Comparison of ENCODE assay signal across 8 cellular contexts in the genomic region with DNA sequence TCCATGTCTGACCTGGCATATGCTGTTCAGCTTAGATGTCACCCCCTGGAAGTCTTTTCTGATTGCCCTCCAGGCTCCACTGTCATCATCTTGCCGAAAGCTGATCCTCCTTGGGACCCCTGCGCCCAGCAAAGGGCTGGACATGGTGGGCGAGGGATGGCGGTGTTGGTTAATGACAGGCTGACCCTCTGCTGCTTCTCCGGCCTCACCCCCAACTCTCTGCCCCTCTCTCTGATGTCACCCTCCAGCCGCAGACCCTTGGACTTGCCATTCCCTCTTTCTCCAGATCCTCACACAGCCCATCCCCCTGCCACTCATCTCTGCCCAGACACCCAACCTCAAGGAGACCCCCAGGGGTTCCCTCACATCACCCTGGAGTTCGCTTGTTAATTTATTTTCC. TPM values are rescaled to one million over a fixed set of nuclear protein-coding genes. Genes with fewer than 3 reads are reported as not detected.
DNase-seq lines count a peak whose midpoint lies in the region; ATAC-seq and TF ChIP-seq lines count a peak whose summit lies in the region.

No MANE protein-coding gene starts in this region.

- no peak for TF ChIP-seq CTCF in CD8-positive, alpha-beta T cell (IDR thresholded peaks at IDR 0.05)
- TF ChIP-seq CTCF in PC-9 (conservative IDR thresholded peaks at IDR 0.05) (no peak), endothelial cell (IDR thresholded peaks at IDR 0.05; ENCODE audit: unreplicated experiment) (no peak), endodermal cell (conservative IDR thresholded peaks at IDR 0.05) (no peak)

- H3K9me2 ChIP-seq in PC-9 (ENCODE audit: insufficient read depth), result no peaks in the 10 kb centered on the region

- peaks cover 38% of the 10 kb centered on the region for H3K4me1 ChIP-seq in CD8-positive, alpha-beta T cell (ENCODE audit: insufficient read depth, low read length)
- H3K4me1 ChIP-seq in PC-9 (replicated peaks; ENCODE audit: insufficient read depth), result peaks cover 40% of the 10 kb centered on the region
- H3K4me1 ChIP-seq in rectal smooth muscle tissue (ENCODE audit: control insufficient read depth, insufficient read depth, low read length), result peaks cover 20% of the 10 kb centered on the region
- peaks cover 2% of the 10 kb centered on the region for H3K4me1 ChIP-seq in endodermal cell (ENCODE audit: control insufficient read depth, insufficient read depth, low read length)

- no peak overlapping the region for H3K27ac ChIP-seq in CD8-positive, alpha-beta T cell (ENCODE audit: low read depth, low read length)
- H3K27ac ChIP-seq in PC-9 (no peak overlapping the region), rectal smooth muscle tissue (ENCODE audit: low read depth, low read length) (peak overlapping the region; percentile 98), endodermal cell (ENCODE audit: low read depth, low read length) (no peak overlapping the region)

- POLR2A ChIA-PET in CD8-positive, alpha-beta T cell (lab: Charles Lee), result interaction anchor here (2.2 to 3.6 kb wide), 2 partner anchors 17 to 19 kb away, joined by 6 to 21 read pairs; a partner anchor contains a TSS
- POLR2A ChIA-PET in PC-9 (lab: Charles Lee; ENCODE audit: unreplicated experiment), result interaction anchor here (0.7 kb wide), 1 partner anchor 37 kb away, joined by 3 read pairs; a partner anchor contains a TSS

- no TSS peak for BruUV-seq in PC-9 (replicated peaks; lab: Mats Ljungman, UMichigan)

- peaks cover 21% of the 10 kb centered on the region for H3K36me3 ChIP-seq in CD8-positive, alpha-beta T cell (ENCODE audit: insufficient read depth, low read length)
- no peaks in the 10 kb centered on the region; the same call in 1 of the 2 replicates for H3K36me3 ChIP-seq in PC-9 (ENCODE audit: low read depth)
- peaks cover 26% of the 10 kb centered on the region for H3K36me3 ChIP-seq in rectal smooth muscle tissue (ENCODE audit: control insufficient read depth, insufficient read depth, low read length)
- no peaks in the 10 kb centered on the region for H3K36me3 ChIP-seq in endodermal cell (ENCODE audit: control insufficient read depth, insufficient read depth, low read length)

- intact Hi-C loops in CD8-positive, alpha-beta T cell (cut with DNase I, micrococcal nuclease), result loop anchor here in 1 of 2 experiments (1.0 kb wide), 1 partner anchor 14 kb away; no protein-coding TSS in a partner anchor
- intact Hi-C loops in PC-9 (cut with micrococcal nuclease; ENCODE audit: unreplicated experiment), result no loop called here

- no peak for ATAC-seq in CD8-positive, alpha-beta T cell

- H3K9ac ChIP-seq in rectal smooth muscle tissue (ENCODE audit: low read length) (no peak overlapping the region), endodermal cell (ENCODE audit: extremely low read depth, low read length, poor library complexity, severe bottlenecking) (no peak overlapping the region)

- 89 to 95% methylated on average over 3 to 7 of the region's 7 CpGs for WGBS in endodermal cell (ENCODE audit: insufficient coverage in 1 of 2, insufficient read length in 1 of 2), 2 experiments

- peaks cover 7% of the 10 kb centered on the region; the same call in 1 of the 2 replicates for H4K20me1 ChIP-seq in PC-9 (ENCODE audit: insufficient read depth)

- H3K27me3 ChIP-seq in CD8-positive, alpha-beta T cell (ENCODE audit: insufficient read depth, low read length), result no peaks in the 10 kb centered on the region
- H3K27me3 ChIP-seq in PC-9 (ENCODE audit: insufficient read depth, low read depth) (no peaks in the 10 kb centered on the region), rectal smooth muscle tissue (ENCODE audit: control insufficient read depth, insufficient read depth, low read length) (no peaks in the 10 kb centered on the region), endodermal cell (ENCODE audit: control insufficient read depth, insufficient read depth, low read length, poor library complexity, severe bottlenecking) (peaks cover 41% of the 10 kb centered on the region)

- no peaks in the 10 kb centered on the region for H3K9me3 Mint-ChIP-seq in CD8-positive, alpha-beta T cell
- no peaks in the 10 kb centered on the region for H3K9me3 Mint-ChIP-seq in endothelial cell (ENCODE audit: unreplicated experiment)
- H3K9me3 Mint-ChIP-seq in endodermal cell, result no peaks in the 10 kb centered on the region

- DNase-seq in CD8-positive, alpha-beta T cell, result no peak
- DNase-seq in PC-9 (no peak), endothelial cell (ENCODE audit: low spot score) (no peak), endodermal cell (no peak), NOMO-1 treated with DMSO at 0.1 percent for 48 hours (lab: John Stamatoyannopoulos, UW; ENCODE audit: unreplicated experiment) (no peak), SKM-1 treated with dmso at 0.1 percent for 144 hours (lab: John Stamatoyannopoulos, UW; ENCODE audit: unreplicated experiment) (no peak), NCI-H748 treated with DMSO at 0.1 percent for 48 hours (lab: John Stamatoyannopoulos, UW) (no peak)

- H3K4me2 ChIP-seq in PC-9, result peak overlapping the region; percentile 98

- peaks cover 45% of the 10 kb centered on the region for H3F3A ChIP-seq in PC-9 (ENCODE audit: insufficient read depth, low read depth)

- H3K36me3 Mint-ChIP-seq in CD8-positive, alpha-beta T cell, result peaks cover 38% of the 10 kb centered on the region
- H3K36me3 Mint-ChIP-seq in endothelial cell (ENCODE audit: low read depth, unreplicated experiment), result peaks cover 3% of the 10 kb centered on the region
- H3K36me3 Mint-ChIP-seq in endodermal cell (ENCODE audit: low read depth), result peaks cover 4% of the 10 kb centered on the region

- H3K79me2 ChIP-seq in PC-9 (ENCODE audit: low read depth), result peaks cover 29% of the 10 kb centered on the region

- no peaks in the 10 kb centered on the region for H3K27me3 Mint-ChIP-seq in CD8-positive, alpha-beta T cell (ENCODE audit: low read depth)
- peaks cover 35% of the 10 kb centered on the region for H3K27me3 Mint-ChIP-seq in endothelial cell (ENCODE audit: unreplicated experiment)
- peaks cover 78% of the 10 kb centered on the region for H3K27me3 Mint-ChIP-seq in endodermal cell (ENCODE audit: insufficient read depth)

- peak overlapping the region; percentile 65 for H3K4me3 Mint-ChIP-seq in CD8-positive, alpha-beta T cell
- H3K4me3 Mint-ChIP-seq in endothelial cell (ENCODE audit: unreplicated experiment) (peak overlapping the region; percentile 56), endodermal cell (no peak overlapping the region)

- CTCF ChIA-PET in CD8-positive, alpha-beta T cell (lab: Charles Lee), result interaction anchor here (1.6 to 3.7 kb wide), 5 partner anchors 10 to 37 kb away, joined by 4 to 43 read pairs (median 14); a partner anchor contains a TSS
- CTCF ChIA-PET in PC-9 (lab: Charles Lee), result interaction anchor here (0.6 kb wide), 1 partner anchor 76 kb away, joined by 8 read pairs; no protein-coding TSS in a partner anchor

- H3K9me3 ChIP-seq in CD8-positive, alpha-beta T cell (ENCODE audit: low read length), result no peaks in the 10 kb centered on the region
- H3K9me3 ChIP-seq in PC-9 (ENCODE audit: insufficient read depth, low read depth) (no peaks in the 10 kb centered on the region), endodermal cell (ENCODE audit: control insufficient read depth, low read length) (no peaks in the 10 kb centered on the region)

- peak overlapping the region; percentile 82 for H3K27ac Mint-ChIP-seq in CD8-positive, alpha-beta T cell
- H3K27ac Mint-ChIP-seq in endothelial cell (ENCODE audit: unreplicated experiment), result peak overlapping the region; percentile 61
- H3K27ac Mint-ChIP-seq in endodermal cell, result no peak overlapping the region

- peaks cover 37% of the 10 kb centered on the region for H3K4me1 Mint-ChIP-seq in CD8-positive, alpha-beta T cell (ENCODE audit: low read depth)
- H3K4me1 Mint-ChIP-seq in endothelial cell (ENCODE audit: unreplicated experiment) (peaks cover 14% of the 10 kb centered on the region), endodermal cell (peaks cover 18% of the 10 kb centered on the region)

- no peak overlapping the region for H2AFZ ChIP-seq in PC-9

- no peak overlapping the region for H3K4me3 ChIP-seq in CD8-positive, alpha-beta T cell (ENCODE audit: low read depth, low read length)
- H3K4me3 ChIP-seq in PC-9 (no peak overlapping the region), rectal smooth muscle tissue (ENCODE audit: low read length) (peak overlapping the region; percentile 86), endodermal cell (ENCODE audit: low read length) (no peak overlapping the region)

RNA-seq across cellular contexts. Expression of a gene that starts 2.3 kb away (rescaled TPM):
- total RNA-seq in CD8-positive, alpha-beta T cell, result 10 to 100 TPM; 64.7 to 65.1 TPM
- total RNA-seq in PC-9 (2021) (123 and 170 TPM in 2 replicates), endothelial cell (ENCODE audit: unreplicated experiment) (4.7 TPM), endodermal cell (1 to 10 TPM; 6.2 to 9.8 TPM)
- polyA plus RNA-seq in endodermal cell (2013, experiment 1 of 2), result 7.1 TPM
- polyA plus RNA-seq in endodermal cell (2013, experiment 2 of 2), result 5.5 TPM

RNA-seq across cellular contexts. Expression of a gene that starts 5.8 kb away (rescaled TPM):
- total RNA-seq in CD8-positive, alpha-beta T cell, result 10 to 100 TPM; 20.6 to 20.8 TPM
- total RNA-seq in PC-9 (2021), result 51.7 and 53.3 TPM in 2 replicates
- 44.7 TPM for total RNA-seq in endothelial cell (ENCODE audit: unreplicated experiment)
- total RNA-seq in endodermal cell, result 10 to 100 TPM; 23.3 to 24.9 TPM
- 52.4 TPM for polyA plus RNA-seq in endodermal cell (2013, experiment 1 of 2)
- polyA plus RNA-seq in endodermal cell (2013, experiment 2 of 2), result 52.7 TPM

RNA-seq across cellular contexts. Expression of a gene that starts 7.9 kb away (rescaled TPM):
- total RNA-seq in CD8-positive, alpha-beta T cell, result 10 to 100 TPM; 35.6 to 41.4 TPM
- total RNA-seq in PC-9 (2021) (51.4 and 53.5 TPM in 2 replicates), endothelial cell (ENCODE audit: unreplicated experiment) (37.4 TPM), endodermal cell (10 to 100 TPM; 32.8 to 36.5 TPM)
- polyA plus RNA-seq in endodermal cell (2013, experiment 1 of 2), result 44.3 TPM
- 45.3 TPM for polyA plus RNA-seq in endodermal cell (2013, experiment 2 of 2)

RNA-seq across cellular contexts. Expression of a gene that starts 17.5 kb away (rescaled TPM):
- 10 to 100 TPM in 1 of 2 experiments, 1 to 10 TPM in 1; 9.1 to 11.1 TPM for total RNA-seq in CD8-positive, alpha-beta T cell
- total RNA-seq in PC-9 (2021), result 2.1 TPM in 1 of 2 replicates, not detected in the other
- total RNA-seq in endothelial cell (ENCODE audit: unreplicated experiment), result 2.0 TPM
- total RNA-seq in endodermal cell, result 1 to 10 TPM in 1 of 2 donors, not detected in 1; 1.2 TPM
- polyA plus RNA-seq in endodermal cell (2013, experiment 1 of 2), result not detected
- not detected for polyA plus RNA-seq in endodermal cell (2013, experiment 2 of 2)

RNA-seq across cellular contexts. Expression of a gene that starts 20.0 kb away (rescaled TPM):
- total RNA-seq in CD8-positive, alpha-beta T cell, result 100 to 1,000 TPM; 231 to 246 TPM
- 455 and 553 TPM in 2 replicates for total RNA-seq in PC-9 (2021)
- 1.7 TPM for total RNA-seq in endothelial cell (ENCODE audit: unreplicated experiment)
- total RNA-seq in endodermal cell, result 10 to 100 TPM; 19.7 to 24.2 TPM
- 23.3 TPM for polyA plus RNA-seq in endodermal cell (2013, experiment 1 of 2)
- polyA plus RNA-seq in endodermal cell (2013, experiment 2 of 2), result 23.8 TPM

Comparison
In these comparisons a context has a peak if more than half of its experiments do, and no peak if none do; other contexts are left out.
1. RNA of a gene that starts 2.3 kb away (total RNA-seq): 123 to 170 TPM in PC-9 and 64.7 to 65.1 TPM in CD8-positive, alpha-beta T cell; 6.2 to 9.8 TPM in endodermal cell and 4.7 TPM in endothelial cell (single experiment); every median in the first group is over 4 times any median in the second.